9 cellular contexts compared by ENCODE assay signal in genomic region chr10:72250666-72251065, GRCh38. TPM values are rescaled to one million over a fixed set of nuclear protein-coding genes. Genes with fewer than 3 reads are reported as not detected.
DNase-seq lines count a peak whose midpoint lies in the region; ATAC-seq and TF ChIP-seq lines count a peak whose summit lies in the region.
"Had no signal": no experiment of that assay in that cellular context is flagged by ENCODE, and none has a peak within 500 bp of the region (broad histone marks: within the 10 kb centered on the region; RNA-seq: fewer than 3 reads in every experiment).

No MANE protein-coding gene starts in this region.

- H3K27me3 Mint-ChIP-seq in immature natural killer cell (ENCODE audit: low read depth in 3 of 3) = peaks cover 3 to 17% (median 11%) of the 10 kb centered on the region in 3 donors

- H2AFZ ChIP-seq in KMS-11 (ENCODE audit: low read depth) = no peak overlapping the region

- H3K4me1 ChIP-seq in KMS-11 (ENCODE audit: low read depth, poor library complexity, severe bottlenecking) = peaks cover 85% of the 10 kb centered on the region

- H3K27ac ChIP-seq in KMS-11 = no peak overlapping the region
- peak overlapping the region; percentile 62 for H3K27ac ChIP-seq in angular gyrus (ENCODE audit: low read depth, low read length)
- peak overlapping the region; percentile 70 for H3K27ac ChIP-seq in substantia nigra (ENCODE audit: low read depth, low read length, poor library complexity, severe bottlenecking)

- H3K4me3 ChIP-seq in KMS-11 (IDR thresholded peaks at IDR 0.05; ENCODE audit: insufficient read depth, low read depth, low read length) = no peak overlapping the region

- peaks cover 88 to 89% of the 10 kb centered on the region in 2 donors for H3K4me1 Mint-ChIP-seq in immature natural killer cell

- no peak for ATAC-seq in HG02973 (IDR thresholded peaks at IDR 0.05; ENCODE audit: unreplicated experiment)
- no peak for ATAC-seq in GM21447 (IDR thresholded peaks at IDR 0.05; ENCODE audit: unreplicated experiment)

- H3K36me3 Mint-ChIP-seq in immature natural killer cell = no peaks in the 10 kb centered on the region

- no peak for TF ChIP-seq CTCF in KMS-11 (conservative IDR thresholded peaks at IDR 0.05; ENCODE audit: low read depth, low read length)

- H4K20me1 ChIP-seq in KMS-11 (ENCODE audit: insufficient read depth) = no peaks in the 10 kb centered on the region

- no peaks in the 10 kb centered on the region for H3K36me3 ChIP-seq in KMS-11 (ENCODE audit: insufficient read depth)

- no peaks in the 10 kb centered on the region for H3K27me3 ChIP-seq in KMS-11 (ENCODE audit: insufficient read depth, low read depth)

- H3K79me2 ChIP-seq in KMS-11 (ENCODE audit: insufficient read depth, low read depth) = no peaks in the 10 kb centered on the region

- no peak overlapping the region for H3K9ac ChIP-seq in KMS-11

- H3K9me3 Mint-ChIP-seq in immature natural killer cell = no peaks in the 10 kb centered on the region

- H3K27ac Mint-ChIP-seq in immature natural killer cell = peak overlapping the region; percentile 61 to 93 (median 88)

- peak overlapping the region; percentile 57 to 72 (median 69) for H3K4me3 Mint-ChIP-seq in immature natural killer cell

- DNase-seq in immature natural killer cell = no peak
- no peak for DNase-seq in substantia nigra (lab: John Stamatoyannopoulos, UW)
- DNase-seq in SHP77 (lab: John Stamatoyannopoulos, UW) = no peak
- DNase-seq in NCI-H2081 (lab: John Stamatoyannopoulos, UW) = no peak
- DNase-seq: stimulated activated CD4-positive, alpha-beta T cell treated with anti-CD3 and anti-CD28 coated beads, Interleukin-4, amount 100 ng/mL, for 24 hours had no signal

- peak overlapping the region; percentile 0; the same call in 1 of the 2 replicates for H3K4me2 ChIP-seq in KMS-11

RNA-seq across cellular contexts. Expression of gene DDIT4, which starts 23.1 kb away (rescaled TPM):
- 100 to 1,000 TPM; 437 to 876 (median 450) TPM for polyA plus RNA-seq in immature natural killer cell

RNA-seq across cellular contexts. Expression of gene ASCC1, which starts 34.6 kb away (rescaled TPM):
- polyA plus RNA-seq in immature natural killer cell = 10 to 100 TPM; 36.9 to 57.6 (median 40.5) TPM

RNA-seq across cellular contexts. Expression of gene ANAPC16, which starts 34.9 kb away (rescaled TPM):
- 100 to 1,000 TPM; 291 to 366 (median 328) TPM for polyA plus RNA-seq in immature natural killer cell
